8 cellular contexts compared by ENCODE assay signal in genomic region chr6:2990932-2991506, GRCh38. TPM values are rescaled to one million over a fixed set of nuclear protein-coding genes. Genes with fewer than 3 reads are reported as not detected.
DNase-seq lines count a peak whose midpoint lies in the region; ATAC-seq and TF ChIP-seq lines count a peak whose summit lies in the region.

No MANE protein-coding gene starts in this region.

- peaks cover 14 to 31% (median 28%) of the 10 kb centered on the region in 4 donors for H3K4me1 Mint-ChIP-seq in naive thymus-derived CD8-positive, alpha-beta T cell

- H4K20me1 ChIP-seq in Loucy (ENCODE audit: insufficient read depth, low read length, poor library complexity, severe bottlenecking), result no peaks in the 10 kb centered on the region

- H3K36me3 ChIP-seq in Loucy (ENCODE audit: insufficient read depth, low read length), result no peaks in the 10 kb centered on the region

- peak overlapping the region; percentile 89 for H3K9ac ChIP-seq in Loucy (ENCODE audit: low read depth, low read length, poor library complexity, severe bottlenecking)

- H3K4me3 ChIP-seq in AG09309 (ENCODE audit: control insufficient read depth, low read depth, low read length) (peak overlapping the region; percentile 77), Loucy (ENCODE audit: low read length, poor library complexity, severe bottlenecking) (peak overlapping the region; percentile 95)

- peak overlapping the region; percentile 82 to 99 (median 94) for H3K4me3 Mint-ChIP-seq in naive thymus-derived CD8-positive, alpha-beta T cell

- H3K79me2 ChIP-seq in Loucy (ENCODE audit: insufficient read depth, low read length), result no peaks in the 10 kb centered on the region

- DNase-seq in AG09309 (ENCODE audit: low read depth), result no peak
- peak in 2 of 10 donors; percentile 23 to 32 for DNase-seq in naive thymus-derived CD8-positive, alpha-beta T cell
- DNase-seq in DMS 273 treated with DMSO at 0.1 percent for 48 hours (lab: John Stamatoyannopoulos, UW), result no peak
- no peak for DNase-seq in SHP77 treated with DMSO at 0.1 percent for 48 hours (lab: John Stamatoyannopoulos, UW)
- DNase-seq in ACHN, result no peak

- TF ChIP-seq CTCF in AG09309 (IDR thresholded peaks at IDR 0.05; ENCODE audit: control insufficient read depth, insufficient read depth, low read depth, low read length, missing control alignments) (no peak), Loucy (conservative IDR thresholded peaks at IDR 0.05; ENCODE audit: low read length) (no peak)

- H3K4me1 ChIP-seq in Loucy (ENCODE audit: insufficient read depth, low read length, poor library complexity, severe bottlenecking), result peaks cover 28% of the 10 kb centered on the region

- peak overlapping the region; percentile 98 to 100 (median 100) for H3K27ac Mint-ChIP-seq in naive thymus-derived CD8-positive, alpha-beta T cell

- H3K9me2 ChIP-seq in Loucy (replicated peaks; ENCODE audit: low read depth, low read length), result no peaks in the 10 kb centered on the region

- H3K27me3 Mint-ChIP-seq in naive thymus-derived CD8-positive, alpha-beta T cell, result no peaks in the 10 kb centered on the region

- H3K9me3 ChIP-seq in Loucy (ENCODE audit: insufficient read depth, low read depth, low read length), result no peaks in the 10 kb centered on the region

- peaks cover 6% of the 10 kb centered on the region for H3F3A ChIP-seq in Loucy (ENCODE audit: low read depth)

- ATAC-seq in naive thymus-derived CD8-positive, alpha-beta T cell, result no peak
- no peak for ATAC-seq in HG02973 (IDR thresholded peaks at IDR 0.05; ENCODE audit: unreplicated experiment)

- peak overlapping the region; percentile 99 for H3K4me2 ChIP-seq in Loucy (ENCODE audit: low read depth, low read length, poor library complexity, severe bottlenecking)

- in situ Hi-C loops in ACHN (cut with HindIII; ENCODE audit: low pct_ligation_motif_present, low pct_unique_long_range_greater_than_20kb, low sequenced_read_pairs), result no loop called here

- POLR2A ChIA-PET in naive thymus-derived CD8-positive, alpha-beta T cell (lab: Charles Lee), result interaction anchor here (0.7 to 9.7 kb wide), 25 partner anchors 9 to 268 kb away, joined by 3 to 497 read pairs (median 26); partner anchors contain the start of genes NQO2, RIPK1, SERPINB1 and SERPINB6

- H3K27me3 ChIP-seq in Loucy (ENCODE audit: insufficient read depth, low read length, poor library complexity, severe bottlenecking), result no peaks in the 10 kb centered on the region

- H3K9me3 Mint-ChIP-seq in naive thymus-derived CD8-positive, alpha-beta T cell, result no peaks in the 10 kb centered on the region

- H3K36me3 Mint-ChIP-seq in naive thymus-derived CD8-positive, alpha-beta T cell, result peaks cover 0 to 1% (median 0%) of the 10 kb centered on the region in 3 donors

- H2AFZ ChIP-seq in Loucy (ENCODE audit: low read length), result peak overlapping the region; percentile 99; the same call in 1 of the 2 replicates

- peak overlapping the region; percentile 99 for H3K27ac ChIP-seq in cingulate gyrus (ENCODE audit: low read depth, low read length)

RNA-seq across cellular contexts. Expression of gene NQO2, which starts 8.7 kb away (rescaled TPM):
- 10 to 100 TPM; 21.0 to 21.4 TPM for total RNA-seq in naive thymus-derived CD8-positive, alpha-beta T cell
- 10 to 100 TPM; 37.9 to 48.1 (median 39.0) TPM for polyA plus RNA-seq in naive thymus-derived CD8-positive, alpha-beta T cell

RNA-seq across cellular contexts. Expression of gene SERPINB6, which starts 19.7 kb away (rescaled TPM):
- 100 to 1,000 TPM; 125 to 134 TPM for total RNA-seq in naive thymus-derived CD8-positive, alpha-beta T cell
- polyA plus RNA-seq in naive thymus-derived CD8-positive, alpha-beta T cell, result 100 to 1,000 TPM; 128 to 152 (median 141) TPM
